In genomic region chr1:58779837-58780585, GRCh38 we compare ENCODE assay signal across 8 cellular contexts. TPM values are rescaled to one million over a fixed set of nuclear protein-coding genes. Genes with fewer than 3 reads are reported as not detected.
DNase-seq lines count a peak whose midpoint lies in the region; ATAC-seq and TF ChIP-seq lines count a peak whose summit lies in the region.

No MANE protein-coding gene starts in this region.

- peak overlapping the region; percentile 77 for H3K4me2 ChIP-seq in osteoblast (ENCODE audit: insufficient read depth, low read length)

- peaks cover 19% of the 10 kb centered on the region for H3K36me3 ChIP-seq in osteoblast (ENCODE audit: insufficient read depth, low read length)

- H2AFZ ChIP-seq in osteoblast (ENCODE audit: low read length): no peak overlapping the region

- H3K4me3 ChIP-seq in AG04449 (ENCODE audit: low read depth, low read length) (peak overlapping the region; percentile 95), osteoblast (ENCODE audit: insufficient read depth, low read length) (peak overlapping the region; percentile 92)

- no peaks in the 10 kb centered on the region for H3K27me3 ChIP-seq in osteoblast (ENCODE audit: insufficient read depth, low read length)

- peaks cover 7% of the 10 kb centered on the region for H3K4me1 ChIP-seq in osteoblast (ENCODE audit: insufficient read depth, low read length)

- CTCF ChIA-PET in AG04449 (lab: Yijun Ruan, JAX): interaction anchor here (0.7 to 4.5 kb wide), 8 partner anchors 12 to 986 kb away, joined by 3 to 32 read pairs (median 4); no protein-coding TSS in a partner anchor

- peak; percentile 44 for ATAC-seq in esophagus mucosa

- H3K9me3 ChIP-seq in osteoblast (ENCODE audit: low read depth, low read length): no peaks in the 10 kb centered on the region

- peaks cover 34% of the 10 kb centered on the region for H3K79me2 ChIP-seq in osteoblast (ENCODE audit: insufficient read depth, low read length)

- no peak overlapping the region for H3K27ac ChIP-seq in osteoblast (ENCODE audit: low read depth, low read length)

- H4K20me1 ChIP-seq in osteoblast (ENCODE audit: insufficient read depth, low read length): peaks cover 36% of the 10 kb centered on the region

- DNase-seq in AG04449 (ENCODE audit: low read depth, low spot score): no peak
- peak; percentile 41 for DNase-seq in HK-2 (ENCODE audit: unreplicated experiment)
- peak; percentile 5 for DNase-seq in SK-N-DZ (ENCODE audit: low spot score)
- DNase-seq in osteoblast (ENCODE audit: insufficient read length, low spot score, missing footprints): peak; percentile 66
- no peak for DNase-seq in OCI-M2 (lab: John Stamatoyannopoulos, UW; ENCODE audit: unreplicated experiment)
- DNase-seq in activated CD4-positive, alpha-beta T cell treated with anti-CD3 and anti-CD28 coated beads, Interleukin-2, amount 50 U/mL, for 48 hours: no peak
- DNase-seq in MV-4-11 (lab: John Stamatoyannopoulos, UW): no peak

- POLR2A ChIA-PET in AG04449 (lab: Yijun Ruan, JAX): interaction anchor here (0.8 to 1.5 kb wide), 5 partner anchors 16 to 249 kb away, joined by 3 to 4 read pairs (median 3); no protein-coding TSS in a partner anchor

- TF ChIP-seq CTCF in AG04449 (IDR thresholded peaks at IDR 0.05; ENCODE audit: insufficient read depth, low read length, missing control alignments) (no peak), osteoblast (IDR thresholded peaks at IDR 0.05; ENCODE audit: extremely low read depth, low read depth, low read length) (no peak)

RNA-seq across cellular contexts. Expression of gene JUN, which starts 3.8 kb away (rescaled TPM):
- polyA plus RNA-seq in SK-N-DZ (2014; cell fraction: cytosol; rRNA removed): 20.6 and 20.9 TPM in 2 replicates
- 11.6 and 14.7 TPM in 2 replicates for polyA plus RNA-seq in SK-N-DZ (2014; cell fraction: nucleus; rRNA removed)
- 41.7 TPM for total RNA-seq in esophagus mucosa
- total RNA-seq in osteoblast: 46.9 and 48.9 TPM in 2 replicates

Comparison
In these comparisons a context has a peak if more than half of its experiments do, and no peak if none do; other contexts are left out.
1. DNase-seq: peak in HK-2 (single experiment), SK-N-DZ (single experiment) and osteoblast (single experiment); none in AG04449 (single experiment), OCI-M2 (single experiment), activated CD4-positive, alpha-beta T cell treated with anti-CD3 and anti-CD28 coated beads, Interleukin-2, amount 50 U/mL, for 48 hours (0 of 2) and MV-4-11 (single experiment).